1 cellular context compared by ENCODE assay signal in the genomic region with DNA sequence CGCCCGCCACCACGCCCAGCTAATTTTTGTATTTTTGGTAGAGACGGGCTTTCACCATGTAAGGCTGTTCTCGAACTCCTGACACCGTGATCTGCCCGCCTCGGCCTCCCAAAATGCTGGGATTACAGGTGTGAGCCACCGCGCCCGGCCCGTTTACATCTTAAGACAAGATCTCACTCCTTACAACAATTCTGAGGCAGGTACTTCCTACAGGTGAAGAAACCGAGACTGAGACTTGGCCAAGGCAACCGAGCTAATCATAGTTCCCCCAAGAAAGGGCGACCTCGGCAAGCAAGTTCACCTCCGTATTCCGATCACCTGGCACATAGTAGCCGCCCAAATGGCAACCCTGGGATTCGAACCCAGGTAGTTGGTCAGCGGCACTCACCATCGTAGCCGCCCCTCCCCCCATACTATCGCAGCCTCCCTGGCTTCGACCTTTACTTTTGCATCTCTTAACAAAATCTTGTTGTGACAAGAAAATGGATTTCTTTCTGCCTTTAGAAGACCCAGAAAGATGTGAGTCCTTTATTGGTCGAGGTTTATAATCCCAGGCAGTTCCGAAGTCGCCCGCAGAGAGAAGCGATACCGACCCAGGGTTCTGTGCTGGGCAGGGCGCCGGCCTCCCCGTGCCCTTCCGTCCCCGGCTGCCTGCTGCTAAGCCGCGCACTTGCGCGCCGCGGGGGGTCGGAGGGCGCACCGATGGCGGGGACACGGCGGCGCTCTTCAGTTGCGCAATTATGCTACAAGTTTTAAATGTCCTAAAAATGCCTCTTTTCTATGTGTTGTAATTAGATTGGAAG.
TF ChIP-seq lines count a peak whose summit lies in the region.

No MANE protein-coding gene starts in this region.

TF ChIP-seq in SK-N-SH treated with all-trans-retinoic acid at 6 μM for 48 hours, 23 proteins besides CTCF, POLR2A, EP300 and RAD21 (continued from another document):
- TF ChIP-seq, protein P1, sequence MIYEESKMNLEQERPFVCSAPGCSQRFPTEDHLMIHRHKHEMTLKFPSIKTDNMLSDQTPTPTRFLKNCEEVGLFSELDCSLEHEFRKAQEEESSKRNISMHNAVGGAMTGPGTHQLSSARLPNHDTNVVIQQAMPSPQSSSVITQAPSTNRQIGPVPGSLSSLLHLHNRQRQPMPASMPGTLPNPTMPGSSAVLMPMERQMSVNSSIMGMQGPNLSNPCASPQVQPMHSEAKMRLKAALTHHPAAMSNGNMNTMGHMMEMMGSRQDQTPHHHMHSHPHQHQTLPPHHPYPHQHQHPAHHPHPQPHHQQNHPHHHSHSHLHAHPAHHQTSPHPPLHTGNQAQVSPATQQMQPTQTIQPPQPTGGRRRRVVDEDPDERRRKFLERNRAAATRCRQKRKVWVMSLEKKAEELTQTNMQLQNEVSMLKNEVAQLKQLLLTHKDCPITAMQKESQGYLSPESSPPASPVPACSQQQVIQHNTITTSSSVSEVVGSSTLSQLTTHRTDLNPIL (CRISPR knock-in tag; IDR thresholded peaks at IDR 0.05; ENCODE audit: low read depth): no peak
- no peak for TF ChIP-seq RARB (CRISPR knock-in tag; IDR thresholded peaks at IDR 0.05)
